19 cellular contexts compared by ENCODE assay signal in genomic region chr6:63538550-63538949, GRCh38. TPM values are rescaled to one million over a fixed set of nuclear protein-coding genes. Genes with fewer than 3 reads are reported as not detected.
DNase-seq lines count a peak whose midpoint lies in the region; ATAC-seq, FAIRE-seq and TF ChIP-seq lines count a peak whose summit lies in the region.
"Had no signal": no experiment of that assay in that cellular context is flagged by ENCODE, and none has a peak within 500 bp of the region (broad histone marks: within the 10 kb centered on the region; RNA-seq: fewer than 3 reads in every experiment).

No MANE protein-coding gene starts in this region.

- no peak overlapping the region for H3K4me3 ChIP-seq in A549
- H3K4me3 ChIP-seq in right lobe of liver = no peak overlapping the region

- ATAC-seq in A549 = no peak
- ATAC-seq in left colon = peak; percentile 48
- peak in 3 of 4 donors; percentile 69 to 84 (median 76) for ATAC-seq in right lobe of liver
- ATAC-seq in HG03354 (IDR thresholded peaks at IDR 0.05; ENCODE audit: poor library complexity, severe bottlenecking, unreplicated experiment) = no peak
- ATAC-seq in HG03280 (IDR thresholded peaks at IDR 0.05; ENCODE audit: unreplicated experiment) = no peak
- ATAC-seq: HCT116 had no signal

- CTCF ChIA-PET in A549 (lab: Yijun Ruan, JAX) (no interaction called here), GM10248 (lab: Yijun Ruan, JAX) (no interaction called here)

- H3K36me3 ChIP-seq in right lobe of liver = no peaks in the 10 kb centered on the region

- intact Hi-C loops in left colon (cut with DNase I, micrococcal nuclease) = no loop called here
- intact Hi-C loops in right lobe of liver (cut with DNase I) = no loop called here

- no peak for DNase-seq in A549 (ENCODE audit: low read depth in 1 of 2, low spot score in 1 of 2)
- DNase-seq in left colon = no peak
- DNase-seq in right lobe of liver = peak in 1 of 3 donors; percentile 55
- no peak for DNase-seq in GM10248 (ENCODE audit: extremely low spot score)
- DNase-seq: AML-193; Caco-2; CD4-positive, alpha-beta T cell; GOT3; H7; HFFc6 had no signal

- H3K27ac ChIP-seq in A549 = peak overlapping the region; percentile 69 to 83
- peak overlapping the region; percentile 53 for H3K27ac ChIP-seq in VCaP
- H3K27ac ChIP-seq in right lobe of liver = peak overlapping the region in 2 of 3 donors; percentile 28 to 41
- H3K27ac ChIP-seq: C4-2B had no signal

- WGBS in A549 (ENCODE audit: missing lambda C conversion rate) = 90% methylated on average over 1 of the region's 1 CpG
- WGBS in right lobe of liver (ENCODE audit: insufficient coverage, low coverage, low lambda C conversion rate, missing lambda C conversion rate) = 75% methylated on average over 1 of the region's 1 CpG

- TF ChIP-seq CTCF in A549 (IDR thresholded peaks at IDR 0.05) (no peak), VCaP (conservative IDR thresholded peaks at IDR 0.05) (no peak), right lobe of liver (IDR thresholded peaks at IDR 0.05) (no peak), GM10248 (IDR thresholded peaks at IDR 0.05; ENCODE audit: control extremely low read depth, extremely low read depth, low read depth, missing control alignments) (no peak)

- TF ChIP-seq EP300 in A549 (IDR thresholded peaks at IDR 0.05) = no peak

- no peak for TF ChIP-seq RAD21 in A549 (conservative IDR thresholded peaks at IDR 0.05 in 1 of 2, IDR thresholded peaks at IDR 0.05 in 1 of 2)

- no peak for FAIRE-seq in A549 (lab: Jason Lieb, UNC)
- FAIRE-seq: A204.1, D721Med, G401.6, GM12892 had no signal

- no peaks in the 10 kb centered on the region for H3K27me3 ChIP-seq in right lobe of liver

- H3K9me3 ChIP-seq in A549 = no peaks in the 10 kb centered on the region
- H3K9me3 ChIP-seq in right lobe of liver = no peaks in the 10 kb centered on the region
- H3K9me3 ChIP-seq: Caco-2 had no signal

- H3K4me1 ChIP-seq in A549 (peaks cover 25% of the 10 kb centered on the region), right lobe of liver (peaks cover 0 to 27% (median 12%) of the 10 kb centered on the region in 4 donors)
- H3K4me1 ChIP-seq: Caco-2 had no signal

- H3K4me2 ChIP-seq in A549 = peak overlapping the region; percentile 61; the same call in 2 of the 3 replicates

- POLR2A ChIA-PET in A549 (lab: Yijun Ruan, JAX) = interaction anchor here (1.4 kb wide), 1 partner anchor 97 kb away, joined by 3 read pairs; no protein-coding TSS in a partner anchor
- POLR2A ChIA-PET in GM10248 (lab: Yijun Ruan, JAX) = no interaction called here

- TF ChIP-seq POLR2A in A549 (IDR thresholded peaks at IDR 0.05; ENCODE audit: low read length) (no peak), right lobe of liver (IDR thresholded peaks at IDR 0.05) (no peak)

TF ChIP-seq in A549, 52 proteins besides CTCF, POLR2A, EP300 and RAD21:
- TF ChIP-seq ELK1 (IDR thresholded peaks at IDR 0.05; ENCODE audit: low read depth, low read length) = no peak
- TF ChIP-seq TFCP2L1 (CRISPR knock-in tag; IDR thresholded peaks at IDR 0.05) = no peak
- TF ChIP-seq KDM1A (IDR thresholded peaks at IDR 0.05; ENCODE audit: low read depth) = no peak
- no peak for TF ChIP-seq E2F6 (IDR thresholded peaks at IDR 0.05; ENCODE audit: borderline replicate concordance, low read depth)
- TF ChIP-seq POLR2AphosphoS2 (conservative IDR thresholded peaks at IDR 0.05; ENCODE audit: low read length) = no peak
- no peak for TF ChIP-seq CEBPB (IDR thresholded peaks at IDR 0.05)
- TF ChIP-seq ZC3H11A (IDR thresholded peaks at IDR 0.05) = no peak
- TF ChIP-seq FOXS1 (CRISPR knock-in tag; IDR thresholded peaks at IDR 0.05) = no peak
- no peak for TF ChIP-seq CHD4 (IDR thresholded peaks at IDR 0.05; ENCODE audit: borderline replicate concordance)
- TF ChIP-seq PBX3 (IDR thresholded peaks at IDR 0.05) = no peak
- no peak for TF ChIP-seq EHF (CRISPR knock-in tag; IDR thresholded peaks at IDR 0.05)
- no peak for TF ChIP-seq CBX2 (IDR thresholded peaks at IDR 0.05; ENCODE audit: borderline replicate concordance, low read depth)
- TF ChIP-seq RFX5 (IDR thresholded peaks at IDR 0.05) = no peak

RNA-seq across cellular contexts. Expression of gene PTP4A1, which starts 33.7 kb away (rescaled TPM):
- 220 and 333 TPM in 2 replicates for polyA plus RNA-seq in A549 (2011; rRNA removed)
- 29.5 and 36.6 TPM in 2 replicates for polyA plus RNA-seq in A549 (2012; cell fraction: cytosol; rRNA removed)
- 3.5 and 15.9 TPM in 2 replicates for polyA plus RNA-seq in A549 (2012; cell fraction: nucleus; rRNA removed)
- polyA plus RNA-seq in A549 (2017; fragmentation: RNase III; extraction: RNeasy Plus Mini Kit Qiagen cat#74134 plus additional on column Dnase treatment) = 152 to 179 TPM (median 166 TPM) in 3 replicates
- polyA minus RNA-seq in A549 (2011; rRNA and poly(A)+ RNA removed) = 95.2 and 105 TPM in 2 replicates
- total RNA-seq in left colon = 100 to 1,000 TPM; 155 to 190 TPM
- 100 to 1,000 TPM; 147 to 342 (median 225) TPM for total RNA-seq in right lobe of liver

Comparison
In these comparisons a context has a peak if more than half of its experiments do, and no peak if none do; other contexts are left out.
1. ATAC-seq: peak in left colon (single experiment) and right lobe of liver (3 of 4); none in A549 (0 of 2), HG03354 (single experiment) and HG03280 (single experiment).
2. Peak in every context shown above with its lines, with median percentiles within 50 percentile points of each other: H3K27ac ChIP-seq.